ENCODE assay signal across 20 cellular contexts in genomic region chr20:25214824-25215223, GRCh38.
"Had no signal": no experiment of that assay in that cellular context is flagged by ENCODE, and none has a peak within 500 bp of the region (broad histone marks: within the 10 kb centered on the region; RNA-seq: fewer than 3 reads in every experiment).

No MANE protein-coding gene starts in this region.

- H3K36me3 ChIP-seq: MG63 had no signal

- H3K9me2 ChIP-seq: SK-N-SH had no signal

- DNase-seq: IMR-90, Karpas-422, KG1, MG63, NCI-H1092, NCI-H1436, NCI-H187, NCI-H2029, NCI-H2081 treated with DMSO at 0.1 percent for 48 hours, NCI-H2171, NCI-H226, NCI-H446, NCI-H510A, NCI-H524 treated with DMSO at 0.1 percent for 48 hours, NCI-H69, NCI-H774, RPMI8226, SHP77, SK-N-SH had no signal

- H3K27me3 ChIP-seq: MG63 had no signal

- H3K4me3 ChIP-seq: MG63 had no signal

- ATAC-seq: HepG2 had no signal

- H3K9me3 ChIP-seq: MG63, SK-N-SH had no signal

- H3K4me2 ChIP-seq: SK-N-SH had no signal

- H3K9ac ChIP-seq: SK-N-SH had no signal
